In genomic region chr10:42552188-42553063, GRCh38 we compare ENCODE assay signal across 8 cellular contexts.
DNase-seq lines count a peak whose midpoint lies in the region; ATAC-seq, FAIRE-seq and TF ChIP-seq lines count a peak whose summit lies in the region.

No MANE protein-coding gene starts in this region.

- peaks cover 19% of the 10 kb centered on the region for H3K4me1 Mint-ChIP-seq in WTC11

- H3K36me3 ChIP-seq in small intestine (ENCODE audit: control insufficient read depth in 2 of 2, insufficient read depth in 2 of 2, low read length in 2 of 2), result no peaks in the 10 kb centered on the region

- DNase-seq in AG08395 (ENCODE audit: low spot score) (peak; percentile 96), NCI-H2227 treated with DMSO at 0.1 percent for 48 hours (lab: John Stamatoyannopoulos, UW) (peak; percentile 91), WTC11 (ENCODE audit: low spot score) (peak; percentile 97), caudate nucleus (lab: John Stamatoyannopoulos, UW) (peak; percentile 27 to 99 (median 95)), iPS-NIHi7 (ENCODE audit: extremely low spot score) (peak; percentile 97), small intestine (peak; percentile 99)

- ATAC-seq in HG03175 (IDR thresholded peaks at IDR 0.05; ENCODE audit: unreplicated experiment) (peak; percentile 95), WTC11 (peak; percentile 94)

- no peak for TF ChIP-seq CTCF in WTC11 (IDR thresholded peaks at IDR 0.05)

- TF ChIP-seq POLR2A in GM18951 (IDR thresholded peaks at IDR 0.05; ENCODE audit: extremely low read depth, insufficient read depth, insufficient read length), result peak; percentile 53

- H3K9me3 ChIP-seq in small intestine (ENCODE audit: control insufficient read depth, low read depth), result no peaks in the 10 kb centered on the region

- H3K4me1 ChIP-seq in small intestine (ENCODE audit: control insufficient read depth in 2 of 2, insufficient read depth in 1 of 2, low read depth in 1 of 2, low read length in 1 of 2), result peaks cover 0 to 3% of the 10 kb centered on the region in 2 donors

- peak overlapping the region; percentile 90 for H3K4me3 Mint-ChIP-seq in WTC11

- peak overlapping the region; percentile 63 to 74 for H3K4me3 ChIP-seq in small intestine (ENCODE audit: low read depth in 1 of 2, low read length in 2 of 2)

- peaks cover 23% of the 10 kb centered on the region for H3K27me3 Mint-ChIP-seq in WTC11 (ENCODE audit: low read depth)

- H3K9me3 Mint-ChIP-seq in WTC11, result peaks cover 10% of the 10 kb centered on the region; the same call in 1 of the 2 replicates

- H3K27ac ChIP-seq in caudate nucleus (ENCODE audit: low read depth, low read length), result peak overlapping the region; percentile 76
- peak overlapping the region; percentile 58 to 86 for H3K27ac ChIP-seq in small intestine (ENCODE audit: low read depth in 1 of 2, low read length in 1 of 2)

- in situ Hi-C loops in GM18951 (cut with MboI; ENCODE audit: low sequenced_read_pairs, unreplicated experiment), result no loop called here

- CTCF ChIA-PET in WTC11 (lab: Charles Lee), result no interaction called here

- peaks cover 29% of the 10 kb centered on the region for H3K36me3 Mint-ChIP-seq in WTC11

- H3K27me3 ChIP-seq in small intestine (ENCODE audit: control insufficient read depth in 2 of 2, insufficient read depth in 2 of 2, low read length in 2 of 2), result no peaks in the 10 kb centered on the region

- WGBS in small intestine, 3 donors, result 0 to 1% (median 1%) methylated on average over 58 to 61 of the region's 61 CpGs

- H3K27ac Mint-ChIP-seq in WTC11, result peak overlapping the region; percentile 71; the same call in 1 of the 2 replicates

- FAIRE-seq in small intestine (lab: Jason Lieb, UNC), result peak; percentile 64

- POLR2A ChIA-PET in WTC11 (lab: Charles Lee), result no interaction called here

TF ChIP-seq in WTC11, 78 proteins besides CTCF, POLR2A, EP300 and RAD21:
- TF ChIP-seq FOXP1 (CRISPR knock-in tag; IDR thresholded peaks at IDR 0.05; ENCODE audit: borderline replicate concordance) (peak; percentile 63; the same call in 1 of the 2 replicates), FOXK1 (CRISPR knock-in tag; IDR thresholded peaks at IDR 0.05) (peak; percentile 38; the same call in 1 of the 2 replicates), FOXP4 (CRISPR knock-in tag; IDR thresholded peaks at IDR 0.05) (0 out of 2 replicates have a peak, but pooled peaks have one; percentile 42), ZNF425 (CRISPR knock-in tag; conservative IDR thresholded peaks at IDR 0.05) (no peak), GABPB1 (CRISPR knock-in tag; IDR thresholded peaks at IDR 0.05) (0 out of 2 replicates have a peak, but pooled peaks have one; percentile 16), EMX1 (CRISPR knock-in tag; IDR thresholded peaks at IDR 0.05) (no peak), MAX (CRISPR knock-in tag; IDR thresholded peaks at IDR 0.05) (peak; percentile 52; the same call in 1 of the 2 replicates), ZNF263 (CRISPR knock-in tag; IDR thresholded peaks at IDR 0.05; ENCODE audit: low read depth) (no peak), ZNF121 (CRISPR knock-in tag; IDR thresholded peaks at IDR 0.05) (no peak)

Comparison
In these comparisons a context has a peak if more than half of its experiments do, and no peak if none do; other contexts are left out.
1. Peak in every context shown above with its lines: DNase-seq, ATAC-seq, H3K4me3 ChIP-seq and H3K27ac ChIP-seq.